Comparison of ENCODE assay signal across 1 cellular context in genomic region chr7:142754681-142755575, GRCh38.
TF ChIP-seq lines count a peak whose summit lies in the region.

No MANE protein-coding gene starts in this region.

TF ChIP-seq in HepG2, 621 proteins besides CTCF, POLR2A, EP300 and RAD21 (continued from another document):
- TF ChIP-seq E2F5 (CRISPR knock-in tag; conservative IDR thresholded peaks at IDR 0.05) (no peak), MED1 (CRISPR knock-in tag; IDR thresholded peaks at IDR 0.05) (no peak), MXI1 (IDR thresholded peaks at IDR 0.05; ENCODE audit: borderline replicate concordance, low read depth, low read length) (no peak)
